1 cellular context compared by ENCODE assay signal in genomic region chr19:19170053-19170945, GRCh38.
TF ChIP-seq lines count a peak whose summit lies in the region.

Gene MEF2B, minus strand, starts transcription at chr19:19170263. Its CDS starts 19,528 bp downstream, at chr19:19150735.

TF ChIP-seq in K562, 482 proteins besides CTCF, POLR2A, EP300 and RAD21 (continued from another document and continues in another):
- TF ChIP-seq ZNF449 (CRISPR knock-in tag; IDR thresholded peaks at IDR 0.05) (no peak), TOE1 (IDR thresholded peaks at IDR 0.05; ENCODE audit: borderline replicate concordance) (no peak), TOE1 (CRISPR knock-in tag; IDR thresholded peaks at IDR 0.05; ENCODE audit: borderline replicate concordance, low read depth) (no peak), CCAR2 (IDR thresholded peaks at IDR 0.05; ENCODE audit: low read depth, low read length) (no peak), ILF3 (IDR thresholded peaks at IDR 0.05; ENCODE audit: borderline replicate concordance) (no peak), KAT7 (CRISPR knock-in tag; IDR thresholded peaks at IDR 0.05; ENCODE audit: borderline replicate concordance) (no peak), POLR2AphosphoS2 (IDR thresholded peaks at IDR 0.05; ENCODE audit: low read length) (no peak; the same call in 1 of the 2 replicates), CTBP1 (IDR thresholded peaks at IDR 0.05; ENCODE audit: borderline replicate concordance) (no peak; the same call in 1 of the 2 replicates), ZNF764 (CRISPR knock-in tag; IDR thresholded peaks at IDR 0.05; ENCODE audit: low read depth) (no peak), ZNF263 (CRISPR knock-in tag; IDR thresholded peaks at IDR 0.05; ENCODE audit: borderline replicate concordance) (no peak), ARHGAP35 (IDR thresholded peaks at IDR 0.05; ENCODE audit: partially characterized antibody) (no peak), ZNF121 (CRISPR knock-in tag; conservative IDR thresholded peaks at IDR 0.05) (no peak), TBL1XR1 (IDR thresholded peaks at IDR 0.05; ENCODE audit: low read length in 2 of 2) (no peak), TFAP4 (CRISPR knock-in tag; IDR thresholded peaks at IDR 0.05; ENCODE audit: borderline replicate concordance) (peak; percentile 32; the same call in 1 of the 2 replicates), PYGO2 (tag; IDR thresholded peaks at IDR 0.05) (no peak), TEAD4 (IDR thresholded peaks at IDR 0.05; ENCODE audit: low read length) (no peak), TEAD4 (CRISPR knock-in tag; IDR thresholded peaks at IDR 0.05; ENCODE audit: borderline replicate concordance) (no peak), FOXJ2 (tag; IDR thresholded peaks at IDR 0.05) (no peak), SRF (CRISPR knock-in tag; IDR thresholded peaks at IDR 0.05) (no peak), ATF7 (IDR thresholded peaks at IDR 0.05) (peak; percentile 41; the same call in 1 of the 2 replicates), CREB3 (tag; conservative IDR thresholded peaks at IDR 0.05; ENCODE audit: low read depth) (no peak), ELK1 (CRISPR knock-in tag; IDR thresholded peaks at IDR 0.05) (no peak), EGR1 (conservative IDR thresholded peaks at IDR 0.05) (no peak), GATAD2A (IDR thresholded peaks at IDR 0.05) (no peak), RFX5 (IDR thresholded peaks at IDR 0.05; ENCODE audit: low read depth, low read length) (no peak), ZNF407 (IDR thresholded peaks at IDR 0.05; ENCODE audit: low read depth) (no peak), CHD7 (IDR thresholded peaks at IDR 0.05; ENCODE audit: low read depth, low read length) (no peak), SMAD3 (CRISPR knock-in tag; conservative IDR thresholded peaks at IDR 0.05) (no peak), CLOCK (CRISPR knock-in tag; IDR thresholded peaks at IDR 0.05; ENCODE audit: borderline replicate concordance) (no peak)
